In the genomic region with DNA sequence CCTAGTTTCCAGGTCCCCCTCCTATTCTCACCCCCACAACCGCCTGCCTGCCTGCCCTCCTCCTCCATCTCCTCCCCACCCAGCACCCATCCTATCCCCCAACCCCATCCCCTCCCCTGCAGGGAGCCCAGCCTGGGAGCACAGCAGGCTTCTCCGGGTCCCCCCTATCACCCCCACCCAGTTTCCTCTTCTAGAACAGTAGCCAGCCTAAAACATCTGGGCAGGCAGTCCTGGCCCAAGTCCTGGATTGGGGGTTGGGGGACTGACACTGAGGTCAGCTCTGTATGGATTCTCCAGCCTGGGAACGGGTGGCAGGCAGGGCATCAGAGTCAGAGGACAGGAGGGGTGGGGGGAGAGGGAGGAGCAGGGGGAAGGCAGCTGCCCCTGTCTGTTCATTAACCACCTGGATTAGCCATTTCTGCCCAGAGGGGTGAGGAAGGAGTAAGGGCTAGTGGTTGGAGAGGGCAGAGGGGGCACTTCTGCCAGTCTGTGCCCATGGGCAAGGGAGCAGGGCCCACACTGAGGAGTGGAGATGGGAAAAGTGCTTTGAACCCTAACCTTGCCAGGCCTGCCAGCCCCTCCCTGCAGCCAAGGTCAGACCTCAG, we compare ENCODE assay signal across 9 cellular contexts. TPM values are rescaled to one million over a fixed set of nuclear protein-coding genes. Genes with fewer than 3 reads are reported as not detected.
DNase-seq lines count a peak whose midpoint lies in the region; ATAC-seq and TF ChIP-seq lines count a peak whose summit lies in the region.
"Had no signal": no experiment of that assay in that cellular context is flagged by ENCODE, and none has a peak within 500 bp of the region (broad histone marks: within the 10 kb centered on the region; RNA-seq: fewer than 3 reads in every experiment).

No MANE protein-coding gene starts in this region.

- no peaks in the 10 kb centered on the region for H3F3A ChIP-seq in PC-9 (ENCODE audit: insufficient read depth, low read depth)

- no peak for TF ChIP-seq POLR2A in esophagus muscularis mucosa (IDR thresholded peaks at IDR 0.05; ENCODE audit: low read depth)
- TF ChIP-seq POLR2A in testis (IDR thresholded peaks at IDR 0.05): no peak

- POLR2A ChIA-PET in PC-9 (lab: Charles Lee; ENCODE audit: unreplicated experiment): no interaction called here

- intact Hi-C loops in PC-9 (cut with micrococcal nuclease; ENCODE audit: unreplicated experiment) (no loop called here), esophagus muscularis mucosa (cut with DNase I) (no loop called here), testis (cut with DNase I; ENCODE audit: low total_unique reads) (no loop called here)

- CTCF ChIA-PET in PC-9 (lab: Charles Lee): no interaction called here

- H3K79me2 ChIP-seq in PC-9 (ENCODE audit: low read depth): no peaks in the 10 kb centered on the region

- TF ChIP-seq CTCF in PC-9 (conservative IDR thresholded peaks at IDR 0.05): no peak
- TF ChIP-seq CTCF in esophagus muscularis mucosa (IDR thresholded peaks at IDR 0.05): no peak
- no peak for TF ChIP-seq CTCF in testis (IDR thresholded peaks at IDR 0.05)
- TF ChIP-seq CTCF in omental fat pad (IDR thresholded peaks at IDR 0.05): no peak

- H3K9me2 ChIP-seq in PC-9 (ENCODE audit: insufficient read depth): no peaks in the 10 kb centered on the region

- in situ Hi-C loops in KBM-7 (cut with MboI; ENCODE audit: low pct_unique_long_range_greater_than_20kb, low sequenced_read_pairs): no loop called here

- no peaks in the 10 kb centered on the region for H4K20me1 ChIP-seq in PC-9 (ENCODE audit: insufficient read depth)

- H3K9me3 ChIP-seq in PC-9 (ENCODE audit: insufficient read depth, low read depth) (no peaks in the 10 kb centered on the region), esophagus muscularis mucosa (no peaks in the 10 kb centered on the region), mucosa of rectum (ENCODE audit: control insufficient read depth in 2 of 2, low read length in 2 of 2) (no peaks in the 10 kb centered on the region), testis (no peaks in the 10 kb centered on the region)
- H3K9me3 ChIP-seq: mucosa of descending colon had no signal

- H3K4me1 ChIP-seq in PC-9 (replicated peaks; ENCODE audit: insufficient read depth) (no peaks in the 10 kb centered on the region), esophagus muscularis mucosa (peaks cover 48 to 97% (median 89%) of the 10 kb centered on the region in 4 donors), mucosa of rectum (ENCODE audit: control insufficient read depth in 2 of 2, insufficient read depth in 2 of 2, low read length in 2 of 2) (peaks cover 8 to 13% of the 10 kb centered on the region in 2 donors), testis (peaks cover 16% of the 10 kb centered on the region)

- BruUV-seq in PC-9 (replicated peaks; lab: Mats Ljungman, UMichigan): no TSS peak

- TF ChIP-seq EP300 in esophagus muscularis mucosa (IDR thresholded peaks at IDR 0.05): no peak

- ATAC-seq in HG02840 (IDR thresholded peaks at IDR 0.05; ENCODE audit: low FRiP score, unreplicated experiment) (no peak), omental fat pad (ENCODE audit: low FRiP score) (no peak)

- H3K4me3 ChIP-seq in PC-9 (no peak overlapping the region), esophagus muscularis mucosa (peak overlapping the region; percentile 61 to 89 (median 76)), mucosa of rectum (ENCODE audit: low read length in 2 of 2) (peak overlapping the region; percentile 74 to 75), testis (peak overlapping the region; percentile 55 to 77)
- H3K4me3 ChIP-seq: mucosa of descending colon had no signal

- 3% methylated on average over 3 of the region's 3 CpGs for WGBS in esophagus muscularis mucosa
- 28 to 29% methylated on average over 3 of the region's 3 CpGs for WGBS in testis, 2 donors

- no peak overlapping the region for H3K27ac ChIP-seq in PC-9
- H3K27ac ChIP-seq in esophagus muscularis mucosa (replicated peaks in 1 of 4): peak overlapping the region; percentile 89 to 98 (median 97)
- peak overlapping the region; percentile 76 to 86 for H3K27ac ChIP-seq in mucosa of rectum (ENCODE audit: low read depth in 2 of 2, low read length in 2 of 2)
- peak overlapping the region; percentile 70 to 81 for H3K27ac ChIP-seq in testis

- DNase-seq in PC-9: no peak
- DNase-seq in esophagus muscularis mucosa (ENCODE audit: extremely low spot score): no peak
- DNase-seq in testis: no peak
- DNase-seq in CD1c-positive myeloid dendritic cell (ENCODE audit: extremely low spot score): no peak
- DNase-seq in omental fat pad (ENCODE audit: low spot score): no peak
- DNase-seq in KBM-7: no peak

- H3K4me2 ChIP-seq in PC-9: peak overlapping the region; percentile 47; the same call in 1 of the 2 replicates

- H2AFZ ChIP-seq in PC-9: no peak overlapping the region

- H3K27me3 ChIP-seq in PC-9 (ENCODE audit: insufficient read depth, low read depth) (no peaks in the 10 kb centered on the region; the same call in 1 of the 2 replicates), esophagus muscularis mucosa (no peaks in the 10 kb centered on the region), mucosa of rectum (ENCODE audit: control insufficient read depth in 2 of 2, insufficient read depth in 2 of 2, low read length in 2 of 2) (no peaks in the 10 kb centered on the region), testis (no peaks in the 10 kb centered on the region)

- H3K36me3 ChIP-seq in PC-9 (ENCODE audit: low read depth) (no peaks in the 10 kb centered on the region), esophagus muscularis mucosa (no peaks in the 10 kb centered on the region), mucosa of rectum (ENCODE audit: control insufficient read depth in 2 of 2, insufficient read depth in 2 of 2, low read length in 2 of 2) (no peaks in the 10 kb centered on the region), testis (ENCODE audit: low read depth, missing control alignments) (no peaks in the 10 kb centered on the region)

- H3K9ac ChIP-seq in mucosa of rectum (ENCODE audit: low read depth in 1 of 2, low read length in 2 of 2): peak overlapping the region; percentile 70 to 71

RNA-seq across cellular contexts. Expression of a gene that starts 60.0 kb away (rescaled TPM):
- total RNA-seq in PC-9 (2021) (5.5 and 6.0 TPM in 2 replicates), esophagus muscularis mucosa (1,000 to 10,000 TPM; 1,001 to 2,170 (median 1,411) TPM), testis (100 to 1,000 TPM; 227 to 256 TPM), omental fat pad (100 to 1,000 TPM; 135 to 453 (median 361) TPM)
- polyA plus RNA-seq in testis (ENCODE audit: insufficient read depth, low read depth, low replicate concordance): 75.9 TPM

Comparison
In these comparisons a context has a peak if more than half of its experiments do, and no peak if none do; other contexts are left out.
1. RNA of a gene that starts 60.0 kb away (total RNA-seq): 1,001 to 2,170 TPM in esophagus muscularis mucosa, 135 to 453 TPM in omental fat pad and 227 to 256 TPM in testis; 5.5 to 6.0 TPM in PC-9; every median in the first group is over 10 times any median in the second.